Comparison of ENCODE assay signal across 20 cellular contexts in the genomic region with DNA sequence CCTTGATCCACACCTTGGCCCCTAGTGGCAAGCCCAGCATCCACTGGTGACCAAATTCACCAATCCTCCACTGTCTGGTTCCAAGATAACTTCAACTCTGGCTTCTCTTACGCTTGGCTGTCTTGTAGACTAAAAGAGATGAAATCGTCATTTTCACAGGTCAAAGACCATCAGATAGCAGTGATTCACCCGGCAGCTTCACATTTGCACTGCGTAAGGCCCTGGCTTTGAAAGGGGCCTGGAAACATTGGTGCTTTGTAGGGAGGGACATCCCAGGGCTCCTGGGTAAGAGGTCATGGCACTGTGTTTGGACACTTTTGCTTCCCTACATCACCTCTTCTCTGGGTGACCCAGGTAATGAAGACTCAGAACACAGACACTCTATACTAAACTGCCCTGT. TPM values are rescaled to one million over a fixed set of nuclear protein-coding genes. Genes with fewer than 3 reads are reported as not detected.
DNase-seq lines count a peak whose midpoint lies in the region; ATAC-seq and TF ChIP-seq lines count a peak whose summit lies in the region.
"Had no signal": no experiment of that assay in that cellular context is flagged by ENCODE, and none has a peak within 500 bp of the region (broad histone marks: within the 10 kb centered on the region; RNA-seq: fewer than 3 reads in every experiment).

No MANE protein-coding gene starts in this region.

- H3K9me3 Mint-ChIP-seq in neural progenitor cell: peaks cover 2% of the 10 kb centered on the region
- no peaks in the 10 kb centered on the region for H3K9me3 Mint-ChIP-seq in naive thymus-derived CD8-positive, alpha-beta T cell
- H3K9me3 Mint-ChIP-seq: CD4-positive, alpha-beta T cell had no signal

- no peaks in the 10 kb centered on the region for H3K36me3 Mint-ChIP-seq in neural progenitor cell
- no peaks in the 10 kb centered on the region for H3K36me3 Mint-ChIP-seq in naive thymus-derived CD8-positive, alpha-beta T cell

- no peaks in the 10 kb centered on the region for H3K27me3 ChIP-seq in fibroblast of lung (ENCODE audit: control insufficient read depth, insufficient read depth, low read length)
- H3K27me3 ChIP-seq in neural progenitor cell: no peaks in the 10 kb centered on the region
- H3K27me3 ChIP-seq: BLaER1 treated with 17β-estradiol and CSF1 and Interleukin-3, amounts not matched to agents 10 nM and 100 nM had no signal

- no peaks in the 10 kb centered on the region for H3K9me3 ChIP-seq in fibroblast of lung (ENCODE audit: control insufficient read depth, insufficient read depth, low read depth, low read length)
- no peaks in the 10 kb centered on the region for H3K9me3 ChIP-seq in neural progenitor cell (ENCODE audit: low read depth)
- H3K9me3 ChIP-seq: BLaER1 treated with 17β-estradiol and CSF1 and Interleukin-3, amounts not matched to agents 10 nM and 100 nM; SK-N-SH had no signal

- no peak overlapping the region for H3K4me3 Mint-ChIP-seq in neural progenitor cell
- no peak overlapping the region for H3K4me3 Mint-ChIP-seq in naive thymus-derived CD8-positive, alpha-beta T cell
- H3K4me3 Mint-ChIP-seq: CD4-positive, alpha-beta T cell had no signal

- peak overlapping the region; percentile 23 for H3K27ac Mint-ChIP-seq in neural progenitor cell
- no peak overlapping the region for H3K27ac Mint-ChIP-seq in naive thymus-derived CD8-positive, alpha-beta T cell
- H3K27ac Mint-ChIP-seq: CD4-positive, alpha-beta T cell had no signal

- no peak for ATAC-seq in naive thymus-derived CD8-positive, alpha-beta T cell
- ATAC-seq: Panc1 had no signal

- no peaks in the 10 kb centered on the region for H3K79me2 ChIP-seq in fibroblast of lung (ENCODE audit: control insufficient read depth, insufficient read depth, low read length)
- H3K79me2 ChIP-seq in neural progenitor cell (ENCODE audit: low read depth): no peaks in the 10 kb centered on the region

- no peaks in the 10 kb centered on the region for H3K36me3 ChIP-seq in fibroblast of lung (ENCODE audit: control insufficient read depth, insufficient read depth, low read length)
- H3K36me3 ChIP-seq in neural progenitor cell: no peaks in the 10 kb centered on the region
- H3K36me3 ChIP-seq: BLaER1 treated with 17β-estradiol and CSF1 and Interleukin-3, amounts not matched to agents 10 nM and 100 nM had no signal

- H3K27ac ChIP-seq in fibroblast of lung (ENCODE audit: insufficient read depth, low read length): no peak overlapping the region
- no peak overlapping the region for H3K27ac ChIP-seq in neural progenitor cell
- H3K27ac ChIP-seq: BLaER1 treated with 17β-estradiol and CSF1 and Interleukin-3, amounts not matched to agents 10 nM and 100 nM had no signal

- peaks cover 19% of the 10 kb centered on the region for H3F3A ChIP-seq in neural progenitor cell (ENCODE audit: low read depth)

- H3K27me3 Mint-ChIP-seq in neural progenitor cell (ENCODE audit: insufficient read depth, low read depth): peaks cover 25% of the 10 kb centered on the region
- H3K27me3 Mint-ChIP-seq in naive thymus-derived CD8-positive, alpha-beta T cell: peaks cover 0 to 11% (median 5%) of the 10 kb centered on the region in 5 donors

- H3K4me1 ChIP-seq in fibroblast of lung (ENCODE audit: control insufficient read depth, extremely low read depth, insufficient read depth, low read length): no peaks in the 10 kb centered on the region
- H3K4me1 ChIP-seq in neural progenitor cell: peaks cover 17% of the 10 kb centered on the region

- H3K9ac ChIP-seq in fibroblast of lung (ENCODE audit: insufficient read depth, low read length) (no peak overlapping the region), neural progenitor cell (no peak overlapping the region)
- H3K9ac ChIP-seq: BLaER1 treated with 17β-estradiol and CSF1 and Interleukin-3, amounts not matched to agents 10 nM and 100 nM; SK-N-SH had no signal

- TF ChIP-seq CTCF in fibroblast of lung (conservative IDR thresholded peaks at IDR 0.05 in 1 of 2, IDR thresholded peaks at IDR 0.05 in 1 of 2; ENCODE audit: low read depth in 1 of 2, low read length in 2 of 2) (no peak), neural progenitor cell (IDR thresholded peaks at IDR 0.05) (no peak)

- H3K4me2 ChIP-seq in fibroblast of lung (ENCODE audit: extremely low read depth, insufficient read depth, low read length) (no peak overlapping the region), neural progenitor cell (no peak overlapping the region)
- H3K4me2 ChIP-seq: BLaER1 treated with 17β-estradiol and CSF1 and Interleukin-3, amounts not matched to agents 10 nM and 100 nM; SK-N-SH had no signal

- DNase-seq in ELR (ENCODE audit: low read depth): peak; percentile 12
- peak; percentile 41 for DNase-seq in M059J (ENCODE audit: low read depth)
- peak; percentile 6 to 15 for DNase-seq in fibroblast of lung (ENCODE audit: low read depth in 2 of 2)
- DNase-seq in neural progenitor cell (ENCODE audit: low spot score): no peak
- DNase-seq in OCI-M1 (lab: John Stamatoyannopoulos, UW): no peak
- no peak for DNase-seq in 8988T
- no peak for DNase-seq in naive thymus-derived CD8-positive, alpha-beta T cell
- DNase-seq: CD4-positive, alpha-beta T cell; COR-L47; GF-D8; KBM-7; MM.1S; NCI-H2029; NCI-H446 treated with DMSO at 0.1 percent for 48 hours; NCI-H526 treated with DMSO at 0.1 percent for 48 hours; SIG-M5; SK-N-SH; SW 1271 had no signal

- POLR2A ChIA-PET in naive thymus-derived CD8-positive, alpha-beta T cell (lab: Charles Lee): no interaction called here

- H2AFZ ChIP-seq in fibroblast of lung (ENCODE audit: low read length) (no peak overlapping the region), neural progenitor cell (replicated peaks) (no peak overlapping the region)

- no peak overlapping the region for H3K4me3 ChIP-seq in fibroblast of lung (replicated peaks in 1 of 4; ENCODE audit: control extremely low read depth in 1 of 4, insufficient read depth in 1 of 4, low read depth in 3 of 4, low read length in 4 of 4)
- H3K4me3 ChIP-seq in neural progenitor cell: no peak overlapping the region
- H3K4me3 ChIP-seq: BLaER1 treated with 17β-estradiol and CSF1 and Interleukin-3, amounts not matched to agents 10 nM and 100 nM had no signal

- peaks cover 39% of the 10 kb centered on the region for H3K4me1 Mint-ChIP-seq in neural progenitor cell
- no peaks in the 10 kb centered on the region for H3K4me1 Mint-ChIP-seq in naive thymus-derived CD8-positive, alpha-beta T cell

- no peaks in the 10 kb centered on the region for H4K20me1 ChIP-seq in fibroblast of lung (ENCODE audit: control insufficient read depth, extremely low read depth, insufficient read depth, low read length)
- H4K20me1 ChIP-seq in neural progenitor cell (ENCODE audit: low read depth): no peaks in the 10 kb centered on the region
- H4K20me1 ChIP-seq: BLaER1 treated with 17β-estradiol and CSF1 and Interleukin-3, amounts not matched to agents 10 nM and 100 nM had no signal

RNA-seq across cellular contexts. Expression of a gene that starts 30.1 kb away (rescaled TPM):
- 35.3 and 51.6 TPM in 2 replicates for total RNA-seq in M059J (2014; rRNA removed; shearing (Covaris generic))
- total RNA-seq in fibroblast of lung (32.0 and 36.5 TPM in 2 replicates), neural progenitor cell (ENCODE audit: low replicate concordance) (18.9 and 33.6 TPM in 2 replicates)
- polyA plus RNA-seq in fibroblast of lung: 25.4 and 26.3 TPM in 2 replicates
- polyA plus RNA-seq in fibroblast of lung (2012): 25.4 and 33.9 TPM in 2 replicates
- 45.8 and 62.2 TPM in 2 replicates for polyA minus RNA-seq in fibroblast of lung (ENCODE audit: low replicate concordance)
- total RNA-seq in naive thymus-derived CD8-positive, alpha-beta T cell: 10 to 100 TPM; 34.7 to 37.8 TPM
- 10 to 100 TPM in 1 of 3 donors, 1 to 10 TPM in 2; 7.2 to 19.3 (median 8.4) TPM for polyA plus RNA-seq in naive thymus-derived CD8-positive, alpha-beta T cell

Comparison
In these comparisons a context has a peak if more than half of its experiments do, and no peak if none do; other contexts are left out.
1. DNase-seq: peak in ELR (single experiment), M059J (single experiment) and fibroblast of lung (2 of 2); none in neural progenitor cell (single experiment), OCI-M1 (single experiment), 8988T (single experiment) and naive thymus-derived CD8-positive, alpha-beta T cell (0 of 10).